In genomic region chr17:9028632-9029570, GRCh38 we compare ENCODE assay signal across 15 cellular contexts.
"Had no signal": no experiment of that assay in that cellular context is flagged by ENCODE, and none has a peak within 500 bp of the region (broad histone marks: within the 10 kb centered on the region; RNA-seq: fewer than 3 reads in every experiment).

No MANE protein-coding gene starts in this region.

- H3K36me3 ChIP-seq: heart left ventricle, pancreas had no signal

- ATAC-seq: activated T-cell treated with anti-CD3 and anti-CD28 coated beads, Interleukin-2, amount 50 U/mL, for 72 hours; left colon had no signal

- H3K9me3 ChIP-seq: body of pancreas, heart left ventricle, pancreas had no signal

- H3K27ac ChIP-seq: body of pancreas, heart left ventricle, pancreas had no signal

- DNase-seq: activated CD4-positive, alpha-beta T cell treated with anti-CD3 and anti-CD28 coated beads, Interleukin-2, amount 50 U/mL, for 4 hours; activated CD4-positive, CD25-positive, alpha-beta regulatory T cell; activated gamma-delta T cell; activated T-cell treated with anti-CD3 and anti-CD28 coated beads, Interleukin-2, amount 50 U/mL, for 72 hours; amniotic stem cell; caudate nucleus; heart left ventricle; left colon; pancreas; stimulated activated CD4-positive, alpha-beta T cell treated with anti-CD3 and anti-CD28 coated beads, Interleukin-15, amount 100 ng/mL, for 24 hours; stimulated activated CD4-positive, alpha-beta T cell treated with anti-CD3 and anti-CD28 coated beads, Interleukin-4, amount 100 ng/mL, for 1 hour; stimulated activated naive CD4-positive, alpha-beta T cell had no signal

- H3K27me3 ChIP-seq: body of pancreas, pancreas had no signal

- H3K4me3 ChIP-seq: body of pancreas, heart left ventricle, lung, pancreas, skin epidermis had no signal

- H3K4me1 ChIP-seq: body of pancreas, pancreas had no signal
